ENCODE assay signal across 19 cellular contexts in the genomic region with DNA sequence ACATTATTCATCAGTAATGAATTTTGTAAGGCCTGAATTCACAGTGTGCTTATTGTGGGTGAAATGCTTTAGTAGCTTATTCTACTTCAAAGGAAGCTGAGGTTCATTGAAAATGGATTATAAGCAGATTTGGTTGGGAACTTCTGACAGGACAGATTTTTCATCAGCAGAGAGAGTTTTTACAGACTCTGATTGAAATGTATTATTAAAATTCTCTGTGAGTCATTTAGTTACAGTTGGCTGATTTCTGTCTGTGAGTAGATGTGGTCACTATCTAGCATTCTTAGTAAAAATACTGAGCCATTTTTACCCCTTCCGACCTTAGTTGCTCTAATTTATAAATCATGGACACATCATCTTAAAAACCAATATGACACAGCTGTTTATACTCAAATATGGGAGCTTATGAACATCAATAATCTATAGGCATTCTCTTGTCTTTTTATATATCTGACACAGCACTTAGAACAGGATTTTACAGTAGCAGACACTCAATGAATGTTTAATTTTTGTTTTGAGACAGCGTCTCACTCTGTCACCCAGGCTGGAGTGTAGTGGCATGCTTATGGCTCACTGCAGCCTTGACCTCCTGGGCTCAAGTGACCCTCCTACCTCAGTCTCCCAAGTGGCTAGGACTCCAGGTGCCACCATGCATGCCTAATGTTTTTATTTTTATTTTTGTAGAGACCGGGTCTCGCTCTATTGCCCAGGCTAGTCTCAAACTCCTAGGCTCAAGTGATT.
DNase-seq lines count a peak whose midpoint lies in the region; ATAC-seq and TF ChIP-seq lines count a peak whose summit lies in the region.
"Had no signal": no experiment of that assay in that cellular context is flagged by ENCODE, and none has a peak within 500 bp of the region (broad histone marks: within the 10 kb centered on the region; RNA-seq: fewer than 3 reads in every experiment).

No MANE protein-coding gene starts in this region.

- no peak overlapping the region for H3K4me3 ChIP-seq in thyroid gland (replicated peaks in 1 of 3)
- H3K4me3 ChIP-seq: lung, right lobe of liver had no signal

- H3K4me1 ChIP-seq in thyroid gland = peaks cover 25 to 28% of the 10 kb centered on the region in 2 donors

- DNase-seq in GM03348 (ENCODE audit: low spot score) = peak; percentile 50
- DNase-seq in glomerular visceral epithelial cell (ENCODE audit: extremely low spot score) = peak; percentile 56
- peak; percentile 55 to 59 for DNase-seq in thyroid gland
- no peak for DNase-seq in NCI-H1105 (lab: John Stamatoyannopoulos, UW)
- DNase-seq in glutamatergic neuron = no peak
- DNase-seq: activated CD4-positive, alpha-beta T cell treated with anti-CD3 and anti-CD28 coated beads for 36 hours; activated CD8-positive, alpha-beta memory T cell treated with anti-CD3 and anti-CD28 coated beads, Interleukin-2, amount 50 U/mL, for 4 hours; CD8-positive, alpha-beta T cell; effector memory CD4-positive, alpha-beta T cell; foreskin melanocyte; KG1; NCI-H446 treated with DMSO at 0.1 percent for 48 hours; right lobe of liver; SHP77 treated with DMSO at 0.1 percent for 48 hours; T-helper 9 cell had no signal

- no peak overlapping the region for H3K4me3 Mint-ChIP-seq in activated T-helper 17 cell treated with anti-CD3 and anti-CD28 coated beads, Interleukin-2, amount 50 U/mL, for 72 hours
- no peak overlapping the region for H3K4me3 Mint-ChIP-seq in glutamatergic neuron (ENCODE audit: unreplicated experiment)
- H3K4me3 Mint-ChIP-seq: activated CD4-positive, alpha-beta T cell treated with anti-CD3 and anti-CD28 coated beads for 36 hours; activated naive CD4-positive, alpha-beta T cell treated with anti-CD3 and anti-CD28 coated beads, Interleukin-2, amount 50 U/mL, for 24 hours; CD8-positive, alpha-beta T cell had no signal

- no peaks in the 10 kb centered on the region for H3K27me3 ChIP-seq in thyroid gland
- H3K27me3 ChIP-seq: right lobe of liver had no signal

- no peak for TF ChIP-seq POLR2A in thyroid gland (IDR thresholded peaks at IDR 0.05)

- H3K9me3 ChIP-seq in thyroid gland = no peaks in the 10 kb centered on the region
- H3K9me3 ChIP-seq: right lobe of liver had no signal

- H3K4me1 Mint-ChIP-seq in activated T-helper 17 cell treated with anti-CD3 and anti-CD28 coated beads, Interleukin-2, amount 50 U/mL, for 72 hours = peaks cover 15% of the 10 kb centered on the region
- no peaks in the 10 kb centered on the region for H3K4me1 Mint-ChIP-seq in glutamatergic neuron (ENCODE audit: low read depth, unreplicated experiment)

- 50 to 52% methylated on average over 4 of the region's 4 CpGs for WGBS in thyroid gland, 2 donors

- TF ChIP-seq CTCF in thyroid gland (IDR thresholded peaks at IDR 0.05) = no peak
- TF ChIP-seq CTCF in glutamatergic neuron (IDR thresholded peaks at IDR 0.05; ENCODE audit: partially characterized antibody, unreplicated experiment) = no peak

- intact Hi-C loops in thyroid gland (cut with DNase I) = no loop called here

- H3K36me3 ChIP-seq in thyroid gland = no peaks in the 10 kb centered on the region
- H3K36me3 ChIP-seq: right lobe of liver had no signal

- peak overlapping the region; percentile 61 for H3K27ac Mint-ChIP-seq in activated T-helper 17 cell treated with anti-CD3 and anti-CD28 coated beads, Interleukin-2, amount 50 U/mL, for 72 hours
- H3K27ac Mint-ChIP-seq in glutamatergic neuron (ENCODE audit: unreplicated experiment) = no peak overlapping the region
- H3K27ac Mint-ChIP-seq: activated CD4-positive, alpha-beta T cell treated with anti-CD3 and anti-CD28 coated beads for 36 hours; activated naive CD4-positive, alpha-beta T cell treated with anti-CD3 and anti-CD28 coated beads, Interleukin-2, amount 50 U/mL, for 24 hours; CD8-positive, alpha-beta T cell had no signal

- no peaks in the 10 kb centered on the region for H3K27me3 Mint-ChIP-seq in activated T-helper 17 cell treated with anti-CD3 and anti-CD28 coated beads, Interleukin-2, amount 50 U/mL, for 72 hours
- no peaks in the 10 kb centered on the region for H3K27me3 Mint-ChIP-seq in glutamatergic neuron (ENCODE audit: unreplicated experiment)
- H3K27me3 Mint-ChIP-seq: activated CD4-positive, alpha-beta T cell treated with anti-CD3 and anti-CD28 coated beads for 36 hours; activated naive CD4-positive, alpha-beta T cell treated with anti-CD3 and anti-CD28 coated beads, Interleukin-2, amount 50 U/mL, for 24 hours had no signal

- peaks cover 25% of the 10 kb centered on the region for H3K36me3 Mint-ChIP-seq in activated T-helper 17 cell treated with anti-CD3 and anti-CD28 coated beads, Interleukin-2, amount 50 U/mL, for 72 hours (ENCODE audit: low read depth)
- peaks cover 8% of the 10 kb centered on the region for H3K36me3 Mint-ChIP-seq in glutamatergic neuron (ENCODE audit: unreplicated experiment)

- H3K9me3 Mint-ChIP-seq in activated T-helper 17 cell treated with anti-CD3 and anti-CD28 coated beads, Interleukin-2, amount 50 U/mL, for 72 hours = peaks cover 3% of the 10 kb centered on the region
- H3K9me3 Mint-ChIP-seq in glutamatergic neuron (ENCODE audit: unreplicated experiment) = no peaks in the 10 kb centered on the region
- H3K9me3 Mint-ChIP-seq: activated naive CD4-positive, alpha-beta T cell treated with anti-CD3 and anti-CD28 coated beads, Interleukin-2, amount 50 U/mL, for 24 hours had no signal

- peak overlapping the region in 2 of 3 donors; percentile 0 to 21 for H3K27ac ChIP-seq in thyroid gland
- H3K27ac ChIP-seq: right lobe of liver had no signal

- peak; percentile 29 for ATAC-seq in activated T-helper 17 cell treated with anti-CD3 and anti-CD28 coated beads, Interleukin-2, amount 50 U/mL, for 72 hours (replicated peaks)
- no peak for ATAC-seq in GM21390 (IDR thresholded peaks at IDR 0.05; ENCODE audit: unreplicated experiment)
- ATAC-seq: activated CD4-positive, alpha-beta T cell treated with anti-CD3 and anti-CD28 coated beads for 36 hours; CD8-positive, alpha-beta T cell; right lobe of liver had no signal

Comparison
In these comparisons a context has a peak if more than half of its experiments do, and no peak if none do; other contexts are left out.
1. DNase-seq: peak in GM03348 (single experiment), glomerular visceral epithelial cell (single experiment) and thyroid gland (2 of 2); none in NCI-H1105 (single experiment) and glutamatergic neuron (single experiment).